ENCODE assay signal across 8 cellular contexts in the genomic region with DNA sequence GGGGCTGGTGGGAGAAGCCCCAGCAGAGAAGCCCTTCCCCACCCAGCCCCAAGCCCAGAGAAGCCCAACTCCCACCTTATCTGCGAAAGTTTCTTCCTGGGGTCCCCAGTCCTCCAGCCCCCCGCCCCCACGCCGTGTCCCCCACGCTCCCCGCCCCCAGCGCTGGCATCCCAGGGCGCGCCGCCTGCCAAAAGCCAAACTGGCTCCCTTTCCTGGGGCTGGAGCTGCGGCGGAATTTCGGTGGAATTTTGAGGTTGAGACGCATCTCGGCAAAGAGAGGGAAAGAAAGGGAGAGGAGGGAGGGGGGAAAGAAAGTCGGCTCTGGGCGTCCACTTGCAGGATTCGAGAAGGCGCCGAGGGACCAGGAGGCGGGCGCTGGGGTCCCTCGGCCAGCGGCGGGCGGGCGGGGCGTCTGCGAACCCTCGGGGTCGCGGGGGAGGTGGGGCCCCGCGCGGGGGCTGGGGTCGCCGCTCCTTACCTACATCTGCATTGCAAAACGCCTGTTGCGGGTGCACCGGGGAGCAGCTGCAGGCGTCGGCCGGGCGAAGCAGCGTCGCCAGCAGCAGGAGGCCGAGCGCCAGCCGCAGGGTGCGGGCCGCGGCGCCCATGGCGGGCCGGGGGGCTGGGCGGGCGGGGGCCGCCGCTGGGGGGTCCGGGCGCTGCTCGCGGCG. TPM values are rescaled to one million over a fixed set of nuclear protein-coding genes. Genes with fewer than 3 reads are reported as not detected.
DNase-seq lines count a peak whose midpoint lies in the region; ATAC-seq and TF ChIP-seq lines count a peak whose summit lies in the region.

No MANE protein-coding gene starts in this region.

- under 1% methylated on average over 60 of the region's 64 CpGs for WGBS in HUES64
- WGBS in thyroid gland, 2 donors: 0% methylated on average over 12 to 19 of the region's 64 CpGs

- no peaks in the 10 kb centered on the region for H3K36me3 ChIP-seq in HUES64 (ENCODE audit: insufficient read depth, low read length)
- H3K36me3 ChIP-seq in thyroid gland: no peaks in the 10 kb centered on the region

- peaks cover 10% of the 10 kb centered on the region for H3K36me3 Mint-ChIP-seq in brain

- TF ChIP-seq CTCF in AG04450 (IDR thresholded peaks at IDR 0.05; ENCODE audit: low read depth, low read length): no peak
- no peak for TF ChIP-seq CTCF in brain (conservative IDR thresholded peaks at IDR 0.05)
- no peak for TF ChIP-seq CTCF in thyroid gland (IDR thresholded peaks at IDR 0.05)
- no peak for TF ChIP-seq CTCF in GM10248 (IDR thresholded peaks at IDR 0.05; ENCODE audit: control extremely low read depth, extremely low read depth, low read depth, missing control alignments)

- H3K4me1 Mint-ChIP-seq in brain: peaks cover 64% of the 10 kb centered on the region

- DNase-seq in AG04450 (ENCODE audit: low read depth, low spot score) (no peak), left kidney (ENCODE audit: low read depth, low spot score) (peak; percentile 78), thyroid gland (peak; percentile 22 to 24), putamen (ENCODE audit: low spot score) (no peak), GM10248 (ENCODE audit: extremely low spot score) (no peak)

- H3K27ac Mint-ChIP-seq in brain: peak overlapping the region in 3 of 5 experiments; percentile 70 to 94 (median 81)

- H3K9ac ChIP-seq in HUES64 (ENCODE audit: low read depth, low read length): 0 out of 2 replicates have a peak overlapping the region, but pooled peaks have one; percentile 29

- H3K4me3 ChIP-seq in AG04450 (ENCODE audit: low read depth, low read length): peak overlapping the region; percentile 88
- peak overlapping the region; percentile 61 for H3K4me3 ChIP-seq in HUES64 (ENCODE audit: low read length)
- peak overlapping the region; percentile 6 to 73 (median 25) for H3K4me3 ChIP-seq in thyroid gland (replicated peaks in 1 of 3)

- H3K27ac ChIP-seq in AG04450 (ENCODE audit: low read depth, low read length): no peak overlapping the region
- no peak overlapping the region for H3K27ac ChIP-seq in HUES64 (ENCODE audit: low read depth, low read length)
- peak overlapping the region in 2 of 3 donors; percentile 70 to 71 for H3K27ac ChIP-seq in thyroid gland

- H3K9me3 ChIP-seq in AG04450 (ENCODE audit: control insufficient read depth, insufficient read depth, low read length) (no peaks in the 10 kb centered on the region; the same call in 1 of the 2 replicates), HUES64 (ENCODE audit: insufficient read depth, low read depth, low read length) (no peaks in the 10 kb centered on the region), thyroid gland (no peaks in the 10 kb centered on the region)

- H3K4me1 ChIP-seq in HUES64 (ENCODE audit: insufficient read depth, low read length) (peaks cover 3% of the 10 kb centered on the region; the same call in 1 of the 2 replicates), thyroid gland (peaks cover 13 to 29% of the 10 kb centered on the region in 2 donors)

- no peak for TF ChIP-seq POLR2A in thyroid gland (IDR thresholded peaks at IDR 0.05)

- peak overlapping the region; percentile 81 to 90 (median 85) for H3K4me3 Mint-ChIP-seq in brain

- no peak for ATAC-seq in GM21515 (IDR thresholded peaks at IDR 0.05; ENCODE audit: unreplicated experiment)

- intact Hi-C loops in thyroid gland (cut with DNase I): loop anchor here (5.0 kb wide), 1 partner anchor 48 kb away; no protein-coding TSS in a partner anchor

- peaks cover 0 to under 1% (median 0%) of the 10 kb centered on the region in 5 experiments for H3K9me3 Mint-ChIP-seq in brain

- H3K27me3 Mint-ChIP-seq in brain: peaks cover 3% of the 10 kb centered on the region

- POLR2A ChIA-PET in AG04450 (lab: Yijun Ruan, JAX) (interaction anchor here (0.6 to 3.9 kb wide), 3 partner anchors 9 to 86 kb away, joined by 4 to 26 read pairs (median 8); no protein-coding TSS in a partner anchor), GM10248 (lab: Yijun Ruan, JAX) (no interaction called here)

- CTCF ChIA-PET in AG04450 (lab: Charles Lee) (interaction anchor here (0.6 kb wide), 1 partner anchor 122 kb away, joined by 3 read pairs; no protein-coding TSS in a partner anchor), GM10248 (lab: Yijun Ruan, JAX) (no interaction called here)

- H3K27me3 ChIP-seq in AG04450 (ENCODE audit: control insufficient read depth, insufficient read depth, low read length) (no peaks in the 10 kb centered on the region), HUES64 (ENCODE audit: insufficient read depth, low read length) (no peaks in the 10 kb centered on the region; the same call in 1 of the 2 replicates), thyroid gland (no peaks in the 10 kb centered on the region)

RNA-seq across cellular contexts. Expression of a gene that starts 0.6 kb away (rescaled TPM):
- polyA plus RNA-seq in AG04450 (2011; rRNA removed): 356 and 387 TPM in 2 replicates
- 165 and 172 TPM in 2 replicates for polyA minus RNA-seq in AG04450 (2011; rRNA and poly(A)+ RNA removed)
- 25.5 TPM for polyA plus RNA-seq in HUES64 (2013, experiment 1 of 2)
- polyA plus RNA-seq in HUES64 (2013, experiment 2 of 2): 30.2 TPM
- 314 TPM for polyA plus RNA-seq in brain (ENCODE audit: insufficient read depth, low read depth, low replicate concordance)
- 100 to 1,000 TPM in 1 of 4 donors, 10 to 100 TPM in 3; 52.9 to 133 (median 82.2) TPM for total RNA-seq in thyroid gland

RNA-seq across cellular contexts. Expression of a gene that starts 21.6 kb away (rescaled TPM):
- 0.11 and 0.19 TPM in 2 replicates for polyA plus RNA-seq in AG04450 (2011; rRNA removed)
- polyA minus RNA-seq in AG04450 (2011; rRNA and poly(A)+ RNA removed): 1.5 and 1.8 TPM in 2 replicates
- polyA plus RNA-seq in HUES64 (2013, experiment 1 of 2): 0.10 TPM
- polyA plus RNA-seq in HUES64 (2013, experiment 2 of 2): 0.19 TPM
- 0.20 TPM for polyA plus RNA-seq in brain (ENCODE audit: insufficient read depth, low read depth, low replicate concordance)
- total RNA-seq in thyroid gland: 1 to 10 TPM in 3 of 4 donors, under 1 TPM in 1; 0.67 to 1.6 (median 1.4) TPM

RNA-seq across cellular contexts. Expression of a gene that starts 55.1 kb away (rescaled TPM):
- polyA plus RNA-seq in AG04450 (2011; rRNA removed): 126 and 171 TPM in 2 replicates
- 53.5 and 76.3 TPM in 2 replicates for polyA minus RNA-seq in AG04450 (2011; rRNA and poly(A)+ RNA removed)
- polyA plus RNA-seq in HUES64 (2013, experiment 1 of 2): 29.6 TPM
- 36.8 TPM for polyA plus RNA-seq in HUES64 (2013, experiment 2 of 2)
- 265 TPM for polyA plus RNA-seq in brain (ENCODE audit: insufficient read depth, low read depth, low replicate concordance)
- total RNA-seq in thyroid gland: 100 to 1,000 TPM; 193 to 443 (median 390) TPM

Comparison
In these comparisons a context has a peak if more than half of its experiments do, and no peak if none do; other contexts are left out.
1. DNase-seq: peak in left kidney (single experiment) and thyroid gland (2 of 2); none in AG04450 (single experiment), putamen (single experiment) and GM10248 (single experiment).
2. H3K27ac ChIP-seq: peak in thyroid gland (2 of 3); none in AG04450 (single experiment) and HUES64 (single experiment).
3. H3K4me3 ChIP-seq: peak in every context shown above with its lines; median percentile 88 in AG04450; 61 in HUES64; 25 in thyroid gland.